In the genomic region with DNA sequence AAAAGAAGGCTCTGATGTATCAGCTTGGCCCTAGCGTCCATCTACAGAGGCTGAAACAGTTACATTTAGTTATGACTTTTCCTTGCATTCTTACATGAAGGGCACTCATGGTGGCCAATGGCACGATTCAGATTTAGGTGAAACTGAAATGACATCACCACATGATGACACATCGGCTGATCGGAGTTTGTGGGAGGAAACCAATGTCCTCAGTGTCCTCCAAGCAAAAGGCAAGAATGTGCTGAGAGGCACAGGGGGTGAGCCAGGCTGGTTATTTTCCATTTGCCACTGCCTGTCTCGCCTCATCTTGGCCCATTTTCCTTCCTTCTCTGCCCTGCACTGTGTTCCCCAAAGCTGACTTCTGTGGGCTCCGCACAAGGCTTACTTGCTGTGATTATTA, we compare ENCODE assay signal across 2 cellular contexts.
TF ChIP-seq lines count a peak whose summit lies in the region.

No MANE protein-coding gene starts in this region.

TF ChIP-seq in IMR-90, 13 proteins besides CTCF, POLR2A, EP300 and RAD21:
- no peak for TF ChIP-seq SMC3 (IDR thresholded peaks at IDR 0.05; ENCODE audit: low read depth, low read length)
- TF ChIP-seq MAZ (IDR thresholded peaks at IDR 0.05; ENCODE audit: borderline replicate concordance, low read depth, low read length) = no peak
- peak; percentile 13; the same call in 1 of the 2 replicates for TF ChIP-seq CEBPB (IDR thresholded peaks at IDR 0.05; ENCODE audit: low read depth, low read length)

TF ChIP-seq in K562, 482 proteins besides CTCF, POLR2A, EP300 and RAD21:
- TF ChIP-seq ZNF766 (CRISPR knock-in tag; conservative IDR thresholded peaks at IDR 0.05) (no peak), CBX1 (IDR thresholded peaks at IDR 0.05; ENCODE audit: low read depth) (no peak), JUN (IDR thresholded peaks at IDR 0.05; ENCODE audit: borderline replicate concordance, low read depth, low read length) (no peak), JUN (CRISPR knock-in tag; IDR thresholded peaks at IDR 0.05; ENCODE audit: borderline replicate concordance) (no peak), BCOR (IDR thresholded peaks at IDR 0.05) (no peak), NCOA1 (IDR thresholded peaks at IDR 0.05; ENCODE audit: low read depth) (no peak), ZNF444 (CRISPR knock-in tag; IDR thresholded peaks at IDR 0.05) (no peak), ZNF764 (CRISPR knock-in tag; IDR thresholded peaks at IDR 0.05; ENCODE audit: low read depth) (no peak), FOS (IDR thresholded peaks at IDR 0.05; ENCODE audit: extremely low read depth, insufficient read length) (no peak), HNRNPH1 (optimal IDR thresholded peaks at IDR 0.05; ENCODE audit: low read depth, low read length) (no peak), SAP30 (IDR thresholded peaks at IDR 0.05; ENCODE audit: borderline replicate concordance, insufficient read depth, low read depth, low read length, poor library complexity, severe bottlenecking) (no peak), GTF2A2 (tag; IDR thresholded peaks at IDR 0.05) (no peak), JUND (IDR thresholded peaks at IDR 0.05; ENCODE audit: borderline replicate concordance, low read depth, low read length) (peak; percentile 31; the same call in 1 of the 2 replicates), JUND (tag; IDR thresholded peaks at IDR 0.05; ENCODE audit: borderline replicate concordance, low read depth, low read length) (no peak), ATF7 (IDR thresholded peaks at IDR 0.05) (peak; percentile 25; the same call in 1 of the 2 replicates), PHF20 (IDR thresholded peaks at IDR 0.05; ENCODE audit: partially characterized antibody) (no peak)
- TF ChIP-seq, protein P1, sequence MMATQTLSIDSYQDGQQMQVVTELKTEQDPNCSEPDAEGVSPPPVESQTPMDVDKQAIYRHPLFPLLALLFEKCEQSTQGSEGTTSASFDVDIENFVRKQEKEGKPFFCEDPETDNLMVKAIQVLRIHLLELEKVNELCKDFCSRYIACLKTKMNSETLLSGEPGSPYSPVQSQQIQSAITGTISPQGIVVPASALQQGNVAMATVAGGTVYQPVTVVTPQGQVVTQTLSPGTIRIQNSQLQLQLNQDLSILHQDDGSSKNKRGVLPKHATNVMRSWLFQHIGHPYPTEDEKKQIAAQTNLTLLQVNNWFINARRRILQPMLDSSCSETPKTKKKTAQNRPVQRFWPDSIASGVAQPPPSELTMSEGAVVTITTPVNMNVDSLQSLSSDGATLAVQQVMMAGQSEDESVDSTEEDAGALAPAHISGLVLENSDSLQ (IDR thresholded peaks at IDR 0.05) = peak; percentile 57; the same call in 1 of the 2 replicates
- TF ChIP-seq, protein P2, sequence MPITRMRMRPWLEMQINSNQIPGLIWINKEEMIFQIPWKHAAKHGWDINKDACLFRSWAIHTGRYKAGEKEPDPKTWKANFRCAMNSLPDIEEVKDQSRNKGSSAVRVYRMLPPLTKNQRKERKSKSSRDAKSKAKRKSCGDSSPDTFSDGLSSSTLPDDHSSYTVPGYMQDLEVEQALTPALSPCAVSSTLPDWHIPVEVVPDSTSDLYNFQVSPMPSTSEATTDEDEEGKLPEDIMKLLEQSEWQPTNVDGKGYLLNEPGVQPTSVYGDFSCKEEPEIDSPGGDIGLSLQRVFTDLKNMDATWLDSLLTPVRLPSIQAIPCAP (CRISPR knock-in tag; IDR thresholded peaks at IDR 0.05; ENCODE audit: borderline replicate concordance) = no peak
- TF ChIP-seq, protein P3, sequence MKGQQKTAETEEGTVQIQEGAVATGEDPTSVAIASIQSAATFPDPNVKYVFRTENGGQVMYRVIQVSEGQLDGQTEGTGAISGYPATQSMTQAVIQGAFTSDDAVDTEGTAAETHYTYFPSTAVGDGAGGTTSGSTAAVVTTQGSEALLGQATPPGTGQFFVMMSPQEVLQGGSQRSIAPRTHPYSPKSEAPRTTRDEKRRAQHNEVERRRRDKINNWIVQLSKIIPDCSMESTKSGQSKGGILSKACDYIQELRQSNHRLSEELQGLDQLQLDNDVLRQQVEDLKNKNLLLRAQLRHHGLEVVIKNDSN (CRISPR knock-in tag; IDR thresholded peaks at IDR 0.05) = no peak
- TF ChIP-seq, protein P4, sequence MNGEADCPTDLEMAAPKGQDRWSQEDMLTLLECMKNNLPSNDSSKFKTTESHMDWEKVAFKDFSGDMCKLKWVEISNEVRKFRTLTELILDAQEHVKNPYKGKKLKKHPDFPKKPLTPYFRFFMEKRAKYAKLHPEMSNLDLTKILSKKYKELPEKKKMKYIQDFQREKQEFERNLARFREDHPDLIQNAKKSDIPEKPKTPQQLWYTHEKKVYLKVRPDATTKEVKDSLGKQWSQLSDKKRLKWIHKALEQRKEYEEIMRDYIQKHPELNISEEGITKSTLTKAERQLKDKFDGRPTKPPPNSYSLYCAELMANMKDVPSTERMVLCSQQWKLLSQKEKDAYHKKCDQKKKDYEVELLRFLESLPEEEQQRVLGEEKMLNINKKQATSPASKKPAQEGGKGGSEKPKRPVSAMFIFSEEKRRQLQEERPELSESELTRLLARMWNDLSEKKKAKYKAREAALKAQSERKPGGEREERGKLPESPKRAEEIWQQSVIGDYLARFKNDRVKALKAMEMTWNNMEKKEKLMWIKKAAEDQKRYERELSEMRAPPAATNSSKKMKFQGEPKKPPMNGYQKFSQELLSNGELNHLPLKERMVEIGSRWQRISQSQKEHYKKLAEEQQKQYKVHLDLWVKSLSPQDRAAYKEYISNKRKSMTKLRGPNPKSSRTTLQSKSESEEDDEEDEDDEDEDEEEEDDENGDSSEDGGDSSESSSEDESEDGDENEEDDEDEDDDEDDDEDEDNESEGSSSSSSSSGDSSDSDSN (IDR thresholded peaks at IDR 0.05; ENCODE audit: borderline replicate concordance in 1 of 2, low read depth in 2 of 2, low read length in 2 of 2) = no peak
- TF ChIP-seq, protein P5, sequence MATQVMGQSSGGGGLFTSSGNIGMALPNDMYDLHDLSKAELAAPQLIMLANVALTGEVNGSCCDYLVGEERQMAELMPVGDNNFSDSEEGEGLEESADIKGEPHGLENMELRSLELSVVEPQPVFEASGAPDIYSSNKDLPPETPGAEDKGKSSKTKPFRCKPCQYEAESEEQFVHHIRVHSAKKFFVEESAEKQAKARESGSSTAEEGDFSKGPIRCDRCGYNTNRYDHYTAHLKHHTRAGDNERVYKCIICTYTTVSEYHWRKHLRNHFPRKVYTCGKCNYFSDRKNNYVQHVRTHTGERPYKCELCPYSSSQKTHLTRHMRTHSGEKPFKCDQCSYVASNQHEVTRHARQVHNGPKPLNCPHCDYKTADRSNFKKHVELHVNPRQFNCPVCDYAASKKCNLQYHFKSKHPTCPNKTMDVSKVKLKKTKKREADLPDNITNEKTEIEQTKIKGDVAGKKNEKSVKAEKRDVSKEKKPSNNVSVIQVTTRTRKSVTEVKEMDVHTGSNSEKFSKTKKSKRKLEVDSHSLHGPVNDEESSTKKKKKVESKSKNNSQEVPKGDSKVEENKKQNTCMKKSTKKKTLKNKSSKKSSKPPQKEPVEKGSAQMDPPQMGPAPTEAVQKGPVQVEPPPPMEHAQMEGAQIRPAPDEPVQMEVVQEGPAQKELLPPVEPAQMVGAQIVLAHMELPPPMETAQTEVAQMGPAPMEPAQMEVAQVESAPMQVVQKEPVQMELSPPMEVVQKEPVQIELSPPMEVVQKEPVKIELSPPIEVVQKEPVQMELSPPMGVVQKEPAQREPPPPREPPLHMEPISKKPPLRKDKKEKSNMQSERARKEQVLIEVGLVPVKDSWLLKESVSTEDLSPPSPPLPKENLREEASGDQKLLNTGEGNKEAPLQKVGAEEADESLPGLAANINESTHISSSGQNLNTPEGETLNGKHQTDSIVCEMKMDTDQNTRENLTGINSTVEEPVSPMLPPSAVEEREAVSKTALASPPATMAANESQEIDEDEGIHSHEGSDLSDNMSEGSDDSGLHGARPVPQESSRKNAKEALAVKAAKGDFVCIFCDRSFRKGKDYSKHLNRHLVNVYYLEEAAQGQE (CRISPR knock-in tag; IDR thresholded peaks at IDR 0.05; ENCODE audit: low read depth) = no peak
- TF ChIP-seq, protein P6, sequence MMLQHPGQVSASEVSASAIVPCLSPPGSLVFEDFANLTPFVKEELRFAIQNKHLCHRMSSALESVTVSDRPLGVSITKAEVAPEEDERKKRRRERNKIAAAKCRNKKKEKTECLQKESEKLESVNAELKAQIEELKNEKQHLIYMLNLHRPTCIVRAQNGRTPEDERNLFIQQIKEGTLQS (IDR thresholded peaks at IDR 0.05) = peak; percentile 86
- TF ChIP-seq, protein P6 (CRISPR knock-in tag; conservative IDR thresholded peaks at IDR 0.05) = no peak
TF ChIP-seq in K562: peak in this region for 4.
